Comparison of ENCODE assay signal across 8 cellular contexts in the genomic region with DNA sequence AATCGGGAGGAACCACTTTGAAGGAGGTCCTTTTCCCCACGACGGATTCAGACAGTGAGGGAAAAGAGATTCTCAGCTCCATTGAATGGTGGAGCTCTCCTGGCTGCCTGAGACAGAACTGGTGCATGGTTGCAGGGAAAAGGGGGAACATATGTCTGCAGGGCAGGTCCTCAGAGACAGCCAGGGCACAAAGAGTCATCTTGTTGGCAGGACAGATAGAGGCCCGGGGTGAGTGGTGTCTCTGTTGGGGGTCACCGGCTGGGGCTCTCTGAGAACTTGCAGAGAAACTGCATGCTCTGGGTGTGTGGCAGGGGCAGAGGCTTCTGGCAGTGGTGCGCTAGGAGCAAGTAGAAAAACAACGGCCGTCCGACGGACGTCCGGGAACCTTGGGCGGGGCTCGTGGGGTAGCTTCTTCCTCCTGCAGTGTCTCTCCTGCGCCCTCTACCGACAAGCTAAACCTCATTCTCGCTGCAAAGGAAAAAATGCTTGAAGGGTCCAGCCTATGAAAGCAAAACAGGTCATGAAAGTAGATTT.
A peak's percentile ranks its signal among the peaks of the same experiment; 100 is the strongest.
DNase-seq lines count a peak whose midpoint lies in the region; ATAC-seq lines count a peak whose summit lies in the region.

No MANE protein-coding gene starts in this region.

- H3K27me3 Mint-ChIP-seq in stimulated activated naive CD8-positive, alpha-beta T cell treated with anti-CD3 and anti-CD28 coated beads, Interleukin-15, amount 100 ng/mL, for 72 hours, result no peaks in the 10 kb centered on the region

- ATAC-seq in HG03108 (IDR thresholded peaks at IDR 0.05; ENCODE audit: unreplicated experiment) (peak; percentile 54), esophagus mucosa (peak; percentile 78)
- peak; percentile 78 for ATAC-seq in stimulated activated naive CD8-positive, alpha-beta T cell treated with anti-CD3 and anti-CD28 coated beads, Interleukin-15, amount 100 ng/mL, for 72 hours

- DNase-seq in GM03348 (ENCODE audit: low spot score) (peak; percentile 86), NOMO-1 (lab: John Stamatoyannopoulos, UW; ENCODE audit: unreplicated experiment in 2 of 2) (peak; percentile 79 to 86), myocyte (ENCODE audit: low read depth) (peak; percentile 84), mesenteric fat pad (ENCODE audit: low spot score) (no peak)
- DNase-seq in activated CD8-positive, alpha-beta memory T cell treated with anti-CD3 and anti-CD28 coated beads, Interleukin-2, amount 50 U/mL, for 48 hours, result peak; percentile 77
- peak; percentile 57 to 73 for DNase-seq in stimulated activated naive CD8-positive, alpha-beta T cell treated with anti-CD3 and anti-CD28 coated beads, Interleukin-15, amount 100 ng/mL, for 72 hours

- H3K9me3 Mint-ChIP-seq in stimulated activated naive CD8-positive, alpha-beta T cell treated with anti-CD3 and anti-CD28 coated beads, Interleukin-15, amount 100 ng/mL, for 72 hours, result no peaks in the 10 kb centered on the region

- peaks cover 23% of the 10 kb centered on the region for H3K4me1 Mint-ChIP-seq in stimulated activated naive CD8-positive, alpha-beta T cell treated with anti-CD3 and anti-CD28 coated beads, Interleukin-15, amount 100 ng/mL, for 72 hours

- H3K4me3 Mint-ChIP-seq in stimulated activated naive CD8-positive, alpha-beta T cell treated with anti-CD3 and anti-CD28 coated beads, Interleukin-15, amount 100 ng/mL, for 72 hours, result peak overlapping the region; percentile 74 to 81

- H3K27ac Mint-ChIP-seq in stimulated activated naive CD8-positive, alpha-beta T cell treated with anti-CD3 and anti-CD28 coated beads, Interleukin-15, amount 100 ng/mL, for 72 hours, result peak overlapping the region in 1 of 2 donors; percentile 78
